16 cellular contexts compared by ENCODE assay signal in genomic region chr3:167653155-167653554, GRCh38. TPM values are rescaled to one million over a fixed set of nuclear protein-coding genes. Genes with fewer than 3 reads are reported as not detected.
A peak's percentile ranks its signal among the peaks of the same experiment; 100 is the strongest.
DNase-seq lines count a peak whose midpoint lies in the region; ATAC-seq and TF ChIP-seq lines count a peak whose summit lies in the region.
"Had no signal": no experiment of that assay in that cellular context is flagged by ENCODE, and none has a peak within 500 bp of the region (broad histone marks: within the 10 kb centered on the region; RNA-seq: fewer than 3 reads in every experiment).

No MANE protein-coding gene starts in this region.

- intact Hi-C loops in lower leg skin (cut with DNase I; ENCODE audit: low total_unique reads), result no loop called here

- H3K4me1 ChIP-seq in gastroesophageal sphincter (peaks cover 0 to 3% (median 0%) of the 10 kb centered on the region in 3 donors), neuron (ENCODE audit: insufficient read depth, low read length) (peaks cover 42% of the 10 kb centered on the region)
- H3K4me1 ChIP-seq: tibial nerve had no signal

- ATAC-seq in GM21786 (IDR thresholded peaks at IDR 0.05; ENCODE audit: unreplicated experiment) (peak; percentile 10), gastroesophageal sphincter (no peak), HG03442 (IDR thresholded peaks at IDR 0.05; ENCODE audit: unreplicated experiment) (no peak)
- ATAC-seq: SK-N-SH treated with all-trans-retinoic acid at 6 μM for 48 hours had no signal

- H3K27me3 ChIP-seq in gastroesophageal sphincter, result no peaks in the 10 kb centered on the region
- no peaks in the 10 kb centered on the region for H3K27me3 ChIP-seq in neuron (ENCODE audit: insufficient read depth, low read length)
- H3K27me3 ChIP-seq: Peyer's patch, tibial nerve had no signal

- H2AFZ ChIP-seq in neuron (ENCODE audit: low read depth, low read length), result peak overlapping the region; percentile 21

- TF ChIP-seq EP300 in gastroesophageal sphincter (IDR thresholded peaks at IDR 0.05), result no peak

- no peaks in the 10 kb centered on the region for H3K9me3 ChIP-seq in gastroesophageal sphincter
- H3K9me3 ChIP-seq in neuron (ENCODE audit: low read length), result no peaks in the 10 kb centered on the region
- H3K9me3 ChIP-seq: Peyer's patch, tibial nerve had no signal

- no peaks in the 10 kb centered on the region for H3K36me3 ChIP-seq in gastroesophageal sphincter
- peaks cover 22% of the 10 kb centered on the region for H3K36me3 ChIP-seq in neuron (ENCODE audit: insufficient read depth, low read length)
- H3K36me3 ChIP-seq: Peyer's patch, tibial nerve had no signal

- H3K27ac ChIP-seq in gastroesophageal sphincter, result peak overlapping the region; percentile 23 to 59 (median 33)
- H3K27ac ChIP-seq: Peyer's patch, tibial nerve had no signal

- peak; percentile 49 to 75 for DNase-seq in NOMO-1 (lab: John Stamatoyannopoulos, UW; ENCODE audit: unreplicated experiment in 2 of 2)
- no peak for DNase-seq in COLO829 (ENCODE audit: low spot score)
- DNase-seq in stimulated activated CD4-positive, alpha-beta T cell treated with anti-CD3 and anti-CD28 coated beads, Interleukin-2, amount 100 ng/mL, for 48 hours, result no peak
- DNase-seq in lower leg skin (ENCODE audit: low spot score in 2 of 2), result no peak
- DNase-seq: activated CD4-positive, alpha-beta T cell treated with anti-CD3 and anti-CD28 coated beads for 4 hours; effector CD8-positive, alpha-beta T cell; NCI-H526; Peyer's patch; right cardiac atrium; stimulated activated naive CD4-positive, alpha-beta T cell treated with Interleukin-2 at 50 U/mL for 16 hours had no signal

- no peak for TF ChIP-seq CTCF in gastroesophageal sphincter (IDR thresholded peaks at IDR 0.05)
- no peak for TF ChIP-seq CTCF in lower leg skin (IDR thresholded peaks at IDR 0.05)

- no peak for TF ChIP-seq POLR2A in gastroesophageal sphincter (IDR thresholded peaks at IDR 0.05)
- TF ChIP-seq POLR2A in lower leg skin (IDR thresholded peaks at IDR 0.05), result no peak

- H3K4me3 ChIP-seq in gastroesophageal sphincter (peak overlapping the region in 1 of 2 donors; percentile 4), neuron (ENCODE audit: low read length) (peak overlapping the region; percentile 53), lower leg skin (ENCODE audit: low read depth, poor library complexity, severe bottlenecking) (no peak overlapping the region)
- H3K4me3 ChIP-seq: Peyer's patch, tibial nerve had no signal

- WGBS in gastroesophageal sphincter (ENCODE audit: low coverage in 1 of 2), 2 donors, result 69 to 71% methylated on average over 1 of the region's 1 CpG
- 69 to 71% methylated on average over 1 of the region's 1 CpG for WGBS in lower leg skin, 2 donors

RNA-seq across cellular contexts. Expression of gene WDR49, which starts 0.6 kb away (rescaled TPM):
- 1 to 10 TPM; 1.6 to 8.7 (median 4.9) TPM for total RNA-seq in gastroesophageal sphincter
- under 1 TPM in 2 of 4 donors, not detected in 2; 0.26 to 0.52 TPM for total RNA-seq in lower leg skin

Comparison
In these comparisons a context has a peak if more than half of its experiments do, and no peak if none do; other contexts are left out.
1. DNase-seq: peak in NOMO-1 (2 of 2); none in COLO829 (single experiment), stimulated activated CD4-positive, alpha-beta T cell treated with anti-CD3 and anti-CD28 coated beads, Interleukin-2, amount 100 ng/mL, for 48 hours (0 of 2) and lower leg skin (0 of 2).